2 cellular contexts compared by ENCODE assay signal in the genomic region with DNA sequence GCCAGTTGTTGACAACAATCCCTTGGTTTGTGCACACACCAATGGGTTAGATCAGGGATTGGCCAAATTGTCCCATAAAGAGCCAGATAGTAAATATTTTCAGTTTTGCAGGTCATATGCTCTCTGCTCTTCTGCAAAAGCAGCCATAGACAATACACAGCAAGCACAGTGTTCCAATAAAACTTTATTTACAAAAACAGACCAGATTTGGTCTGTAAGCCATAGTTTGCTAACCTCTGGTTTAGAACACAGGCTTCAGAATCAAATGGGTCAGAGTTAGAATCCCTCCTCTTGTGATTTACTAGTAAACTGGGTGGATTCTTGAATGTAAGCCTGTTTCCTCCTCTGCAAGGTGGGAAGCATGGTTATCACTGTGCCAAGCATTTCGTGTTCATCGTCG.
TF ChIP-seq lines count a peak whose summit lies in the region.

No MANE protein-coding gene starts in this region.

TF ChIP-seq in HepG2, 621 proteins besides CTCF, POLR2A, EP300 and RAD21:
- TF ChIP-seq SNAI1 (CRISPR knock-in tag; IDR thresholded peaks at IDR 0.05; ENCODE audit: borderline replicate concordance) (no peak), ZBTB40 (IDR thresholded peaks at IDR 0.05) (peak; percentile 55), ZBTB40 (CRISPR knock-in tag; IDR thresholded peaks at IDR 0.05) (peak; percentile 78; the same call in 1 of the 2 replicates), ZBTB4 (CRISPR knock-in tag; IDR thresholded peaks at IDR 0.05; ENCODE audit: borderline replicate concordance) (no peak), TMF1 (CRISPR knock-in tag; IDR thresholded peaks at IDR 0.05; ENCODE audit: low read depth) (no peak)
- TF ChIP-seq, protein P1, sequence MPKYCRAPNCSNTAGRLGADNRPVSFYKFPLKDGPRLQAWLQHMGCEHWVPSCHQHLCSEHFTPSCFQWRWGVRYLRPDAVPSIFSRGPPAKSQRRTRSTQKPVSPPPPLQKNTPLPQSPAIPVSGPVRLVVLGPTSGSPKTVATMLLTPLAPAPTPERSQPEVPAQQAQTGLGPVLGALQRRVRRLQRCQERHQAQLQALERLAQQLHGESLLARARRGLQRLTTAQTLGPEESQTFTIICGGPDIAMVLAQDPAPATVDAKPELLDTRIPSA (CRISPR knock-in tag; IDR thresholded peaks at IDR 0.05; ENCODE audit: borderline replicate concordance) = no peak

TF ChIP-seq in GM12878, 131 proteins besides CTCF, POLR2A, EP300 and RAD21:
- TF ChIP-seq SMC3 (IDR thresholded peaks at IDR 0.05; ENCODE audit: borderline replicate concordance, low read length) (no peak), E2F8 (IDR thresholded peaks at IDR 0.05; ENCODE audit: low read depth, partially characterized antibody) (no peak), FOXM1 (IDR thresholded peaks at IDR 0.05; ENCODE audit: low read depth, low read length) (no peak), ZBTB33 (IDR thresholded peaks at IDR 0.05) (no peak), MEF2A (IDR thresholded peaks at IDR 0.05; ENCODE audit: insufficient read depth, low read depth, low read length) (no peak), SIN3A (IDR thresholded peaks at IDR 0.05; ENCODE audit: low read depth, low read length) (no peak), ZBTB40 (IDR thresholded peaks at IDR 0.05; ENCODE audit: borderline replicate concordance) (peak; percentile 78)
TF ChIP-seq in GM12878: peak in this region for 1.
